22 cellular contexts compared by ENCODE assay signal in genomic region chr1:207034208-207034607, GRCh38. TPM values are rescaled to one million over a fixed set of nuclear protein-coding genes. Genes with fewer than 3 reads are reported as not detected.
DNase-seq lines count a peak whose midpoint lies in the region; ATAC-seq and TF ChIP-seq lines count a peak whose summit lies in the region.
"Had no signal": no experiment of that assay in that cellular context is flagged by ENCODE, and none has a peak within 500 bp of the region (broad histone marks: within the 10 kb centered on the region; RNA-seq: fewer than 3 reads in every experiment).

No MANE protein-coding gene starts in this region.

- no peak overlapping the region for H3K14ac ChIP-seq in H9 (ENCODE audit: insufficient read depth, low read length)

- dilution Hi-C loops in mammary epithelial cell (cut with HindIII; ENCODE audit: low sequenced_read_pairs), result no loop called here

- H3K4me1 Mint-ChIP-seq in progenitor cell of endocrine pancreas (ENCODE audit: low read depth) (peaks cover 39% of the 10 kb centered on the region), H9 (peaks cover 44 to 46% of the 10 kb centered on the region in 2 experiments)
- H3K4me1 Mint-ChIP-seq: stimulated activated effector memory CD8-positive, alpha-beta T cell treated with anti-CD3 and anti-CD28 coated beads, Interleukin-12 subunit alpha, Interleukin-12 subunit beta, amount 100 ng/mL, for 72 hours had no signal

- H3K4me3 Mint-ChIP-seq in progenitor cell of endocrine pancreas (ENCODE audit: low read depth) (no peak overlapping the region), H9 (no peak overlapping the region)
- H3K4me3 Mint-ChIP-seq: activated CD4-positive, alpha-beta memory T cell treated with anti-CD3 and anti-CD28 coated beads for 36 hours; dendritic cell treated with granulocyte-macrophage colony-stimulating factor and Interleukin-4, amounts not matched to agents 40 ng/mL and 50 ng/mL, for 4 days; naive thymus-derived CD4-positive, alpha-beta T cell; stimulated activated effector memory CD8-positive, alpha-beta T cell treated with anti-CD3 and anti-CD28 coated beads, Interleukin-12 subunit alpha, Interleukin-12 subunit beta, amount 100 ng/mL, for 72 hours; T-helper 1 cell treated with Interleukin-12 subunit alpha and Interleukin-12 subunit beta and Interleukin-4 antibody, amounts not matched to agents 30 μg/mL and 1 μg/mL, for 36 hours had no signal

- TF ChIP-seq CTCF in mammary epithelial cell (conservative IDR thresholded peaks at IDR 0.05 in 1 of 2, IDR thresholded peaks at IDR 0.05 in 1 of 2; ENCODE audit: extremely low read depth in 1 of 2, insufficient read depth in 1 of 2, low read depth in 1 of 2, low read length in 2 of 2), result no peak
- TF ChIP-seq CTCF in progenitor cell of endocrine pancreas (IDR thresholded peaks at IDR 0.05; ENCODE audit: unreplicated experiment), result no peak
- TF ChIP-seq CTCF in H9 (conservative IDR thresholded peaks at IDR 0.05), result no peak
- no peak for TF ChIP-seq CTCF in brain microvascular endothelial cell (IDR thresholded peaks at IDR 0.05; ENCODE audit: low read depth, low read length, missing control alignments)

- H3K9me3 ChIP-seq in mammary epithelial cell (replicated peaks; ENCODE audit: insufficient read depth, low read length) (no peaks in the 10 kb centered on the region), H9 (ENCODE audit: control insufficient read depth, low read depth, low read length) (no peaks in the 10 kb centered on the region)
- H3K9me3 ChIP-seq: sigmoid colon, SJCRH30, thoracic aorta had no signal

- H4K20me1 ChIP-seq in mammary epithelial cell (ENCODE audit: insufficient read depth, low read length), result no peaks in the 10 kb centered on the region
- H4K20me1 ChIP-seq in H9 (ENCODE audit: control insufficient read depth, insufficient read depth, insufficient read length), result no peaks in the 10 kb centered on the region

- H4K8ac ChIP-seq in H9 (replicated peaks; ENCODE audit: insufficient read length, low read depth, low read length), result no peak overlapping the region

- no peak overlapping the region for H3K4ac ChIP-seq in H9 (ENCODE audit: low read depth, low read length)

- H2BK120ac ChIP-seq in H9 (ENCODE audit: low read depth, low read length, poor library complexity, severe bottlenecking), result no peak overlapping the region

- in situ Hi-C loops in mammary epithelial cell (cut with MboI; ENCODE audit: low sequenced_read_pairs in 2 of 2), result no loop called here
- in situ Hi-C loops in brain microvascular endothelial cell (cut with HindIII; ENCODE audit: low pct_ligation_motif_present, low sequenced_read_pairs), result no loop called here

- H3K79me1 ChIP-seq in H9 (ENCODE audit: insufficient read depth, low read depth, low read length, poor library complexity, severe bottlenecking), result no peaks in the 10 kb centered on the region

- DNase-seq in DMS53 treated with DMSO at 0.1 percent for 48 hours (lab: John Stamatoyannopoulos, UW; ENCODE audit: unreplicated experiment), result peak; percentile 7
- DNase-seq in NCI-H226, result peak; percentile 35
- DNase-seq in mammary epithelial cell, result no peak
- no peak for DNase-seq in progenitor cell of endocrine pancreas (ENCODE audit: low spot score, unreplicated experiment)
- no peak for DNase-seq in Right ventricle myocardium superior
- no peak for DNase-seq in H9
- no peak for DNase-seq in brain microvascular endothelial cell
- DNase-seq: activated CD4-positive, alpha-beta memory T cell treated with anti-CD3 and anti-CD28 coated beads for 36 hours; activated gamma-delta T cell treated with Interleukin-2 at 50 U/mL for 16 hours; activated T-cell treated with anti-CD3 and anti-CD28 coated beads for 4 hours; foreskin melanocyte; naive thymus-derived CD4-positive, alpha-beta T cell; NCI-H1436 treated with DMSO at 0.1 percent for 48 hours; NCI-H524 treated with DMSO at 0.1 percent for 48 hours; sigmoid colon; SJCRH30 had no signal

- no peaks in the 10 kb centered on the region for H3K23me2 ChIP-seq in H9 (ENCODE audit: insufficient read length, low read depth, low read length, poor library complexity, severe bottlenecking)

- H3K27ac Mint-ChIP-seq in progenitor cell of endocrine pancreas, result peak overlapping the region; percentile 73
- peak overlapping the region in 1 of 3 experiments; percentile 6; a peak in 1 of 7 replicates for H3K27ac Mint-ChIP-seq in H9
- H3K27ac Mint-ChIP-seq: activated CD4-positive, alpha-beta memory T cell treated with anti-CD3 and anti-CD28 coated beads for 36 hours; dendritic cell treated with granulocyte-macrophage colony-stimulating factor and Interleukin-4, amounts not matched to agents 40 ng/mL and 50 ng/mL, for 4 days; naive thymus-derived CD4-positive, alpha-beta T cell; stimulated activated effector memory CD8-positive, alpha-beta T cell treated with anti-CD3 and anti-CD28 coated beads, Interleukin-12 subunit alpha, Interleukin-12 subunit beta, amount 100 ng/mL, for 72 hours; T-helper 1 cell treated with Interleukin-12 subunit alpha and Interleukin-12 subunit beta and Interleukin-4 antibody, amounts not matched to agents 30 μg/mL and 1 μg/mL, for 36 hours had no signal

- no peak overlapping the region for H3K23ac ChIP-seq in H9 (ENCODE audit: insufficient read length, low read depth, low read length)

- no peak overlapping the region for H4K91ac ChIP-seq in H9 (ENCODE audit: insufficient read length, low read depth, low read length)

- H3K36me3 Mint-ChIP-seq in progenitor cell of endocrine pancreas (ENCODE audit: insufficient read depth) (no peaks in the 10 kb centered on the region), H9 (ENCODE audit: insufficient read depth in 1 of 3, low read depth in 3 of 3) (no peaks in the 10 kb centered on the region; a peak in 1 of 7 replicates)
- H3K36me3 Mint-ChIP-seq: activated CD4-positive, alpha-beta memory T cell treated with anti-CD3 and anti-CD28 coated beads for 36 hours; naive thymus-derived CD4-positive, alpha-beta T cell; stimulated activated effector memory CD8-positive, alpha-beta T cell treated with anti-CD3 and anti-CD28 coated beads, Interleukin-12 subunit alpha, Interleukin-12 subunit beta, amount 100 ng/mL, for 72 hours had no signal

- H3K4me1 ChIP-seq in mammary epithelial cell (ENCODE audit: insufficient read depth, low read length) (peaks cover 43% of the 10 kb centered on the region), H9 (ENCODE audit: insufficient read depth, low read length) (peaks cover 20% of the 10 kb centered on the region)
- H3K4me1 ChIP-seq: sigmoid colon, SJCRH30 had no signal

- WGBS in mammary epithelial cell (ENCODE audit: low coverage, missing lambda C conversion rate), result 88% methylated on average over 1 of the region's 1 CpG
- WGBS in H9 (ENCODE audit: extremely low coverage, insufficient read length, low lambda C conversion rate), result no CpG with 5 or more reads among the region's 1 CpG

- no peak overlapping the region for H2BK12ac ChIP-seq in H9 (ENCODE audit: insufficient read length, low read depth, low read length)

- H4K5ac ChIP-seq in H9 (ENCODE audit: insufficient read length, low read depth, low read length), result no peak overlapping the region

- no TSS peak for BruUV-seq in mammary epithelial cell (replicated peaks; lab: Mats Ljungman, UMichigan)

- no peaks in the 10 kb centered on the region for H3K36me3 ChIP-seq in mammary epithelial cell (ENCODE audit: insufficient read depth, low read length)
- H3K36me3 ChIP-seq in brain microvascular endothelial cell (replicated peaks), result no peaks in the 10 kb centered on the region
- H3K36me3 ChIP-seq: sigmoid colon, SJCRH30, thoracic aorta had no signal

- no peak overlapping the region for H2AK5ac ChIP-seq in H9 (ENCODE audit: insufficient read length, low read length)

- H3K4me3 ChIP-seq in mammary epithelial cell (replicated peaks in 1 of 3; ENCODE audit: insufficient read depth in 1 of 3, low read depth in 2 of 3, low read length in 3 of 3) (no peak overlapping the region), brain microvascular endothelial cell (ENCODE audit: low read depth, low read length) (no peak overlapping the region)
- H3K4me3 ChIP-seq: sigmoid colon, SJCRH30, thoracic aorta had no signal

- H2BK20ac ChIP-seq in H9 (ENCODE audit: low read depth, low read length, poor library complexity, severe bottlenecking), result no peak overlapping the region

- H3K27me3 ChIP-seq in mammary epithelial cell (ENCODE audit: insufficient read depth, low read length) (no peaks in the 10 kb centered on the region), H9 (ENCODE audit: insufficient read depth, low read length) (no peaks in the 10 kb centered on the region), brain microvascular endothelial cell (replicated peaks) (no peaks in the 10 kb centered on the region)
- H3K27me3 ChIP-seq: sigmoid colon, SJCRH30 had no signal

- CTCF ChIA-PET in mammary epithelial cell (lab: Charles Lee; ENCODE audit: low non-redundant PET), result no interaction called here

- intact Hi-C loops in mammary epithelial cell (cut with micrococcal nuclease), result no loop called here
- intact Hi-C loops in Right ventricle myocardium superior (cut with DNase I), result no loop called here

- H3K27me3 Mint-ChIP-seq in progenitor cell of endocrine pancreas (no peaks in the 10 kb centered on the region), H9 (ENCODE audit: low read depth) (no peaks in the 10 kb centered on the region)

- no peak for ATAC-seq in Right ventricle myocardium superior (ENCODE audit: poor library complexity)

- H3K9me3 Mint-ChIP-seq in progenitor cell of endocrine pancreas (ENCODE audit: low read depth) (no peaks in the 10 kb centered on the region), H9 (no peaks in the 10 kb centered on the region)
- H3K9me3 Mint-ChIP-seq: activated CD4-positive, alpha-beta memory T cell treated with anti-CD3 and anti-CD28 coated beads for 36 hours; dendritic cell treated with granulocyte-macrophage colony-stimulating factor and Interleukin-4, amounts not matched to agents 40 ng/mL and 50 ng/mL, for 4 days; naive thymus-derived CD4-positive, alpha-beta T cell; stimulated activated effector memory CD8-positive, alpha-beta T cell treated with anti-CD3 and anti-CD28 coated beads, Interleukin-12 subunit alpha, Interleukin-12 subunit beta, amount 100 ng/mL, for 72 hours; T-helper 1 cell treated with Interleukin-12 subunit alpha and Interleukin-12 subunit beta and Interleukin-4 antibody, amounts not matched to agents 30 μg/mL and 1 μg/mL, for 36 hours had no signal

- no peak overlapping the region for H3T11ph ChIP-seq in H9 (ENCODE audit: low read length)

- H2AFZ ChIP-seq in mammary epithelial cell (ENCODE audit: low read depth, low read length) (no peak overlapping the region), H9 (ENCODE audit: low read length) (no peak overlapping the region)

- H3K4me2 ChIP-seq in mammary epithelial cell (ENCODE audit: insufficient read depth, low read depth, low read length), result no peak overlapping the region
- H3K4me2 ChIP-seq in H9 (ENCODE audit: insufficient read depth, insufficient read length, low read length), result no peak overlapping the region

- H3K79me2 ChIP-seq in mammary epithelial cell (ENCODE audit: insufficient read depth, low read length), result peaks cover 33% of the 10 kb centered on the region
- no peaks in the 10 kb centered on the region; the same call in 1 of the 2 replicates for H3K79me2 ChIP-seq in H9 (ENCODE audit: insufficient read depth, low read length)

- H3K56ac ChIP-seq in H9 (ENCODE audit: insufficient read length, low read depth, low read length), result no peak overlapping the region

- no peak overlapping the region for H2BK5ac ChIP-seq in H9 (ENCODE audit: insufficient read length, low read length)

- H2BK15ac ChIP-seq in H9 (ENCODE audit: low read depth, low read length), result no peak overlapping the region

- no peak overlapping the region for H3K18ac ChIP-seq in H9 (ENCODE audit: insufficient read length, low read depth, low read length)

- peak overlapping the region; percentile 79 for H3K27ac ChIP-seq in mammary epithelial cell (ENCODE audit: insufficient read depth, low read depth, low read length)
- no peak overlapping the region for H3K27ac ChIP-seq in H9 (ENCODE audit: insufficient read length, low read depth, low read length)
- no peak overlapping the region for H3K27ac ChIP-seq in brain microvascular endothelial cell
- H3K27ac ChIP-seq: sigmoid colon, SJCRH30, thoracic aorta had no signal

- peak overlapping the region; percentile 17 for H3K9ac ChIP-seq in mammary epithelial cell (ENCODE audit: insufficient read depth, low read length)
- no peak overlapping the region for H3K9ac ChIP-seq in H9 (ENCODE audit: extremely low read depth, insufficient read length, low read length)

RNA-seq across cellular contexts. Expression of gene C1orf116, which starts 1.7 kb away (rescaled TPM):
- total RNA-seq in mammary epithelial cell, result 100 to 1,000 TPM in 1 of 2 donors, 10 to 100 TPM in 1; 94.0 to 129 TPM
- 47.0 TPM for polyA plus RNA-seq in mammary epithelial cell
- 110 TPM for polyA minus RNA-seq in mammary epithelial cell
- 31.3 and 31.9 TPM in 2 replicates for total RNA-seq in progenitor cell of endocrine pancreas
- 0.81 TPM for total RNA-seq in Right ventricle myocardium superior
- 0.48 and 0.55 TPM in 2 replicates for total RNA-seq in H9 (2021)
- total RNA-seq: activated CD4-positive, alpha-beta memory T cell treated with anti-CD3 and anti-CD28 coated beads for 36 hours; osteocyte; SJCRH30 had no signal
- polyA plus RNA-seq: naive thymus-derived CD4-positive, alpha-beta T cell had no signal

RNA-seq across cellular contexts. Expression of gene YOD1, which starts 16.8 kb away (rescaled TPM):
- 10 to 100 TPM in 1 of 2 donors, 1 to 10 TPM in 1; 9.0 to 19.7 TPM for total RNA-seq in mammary epithelial cell
- 2.3 TPM for polyA plus RNA-seq in mammary epithelial cell
- 6.5 TPM for polyA minus RNA-seq in mammary epithelial cell
- 8.7 and 8.8 TPM in 2 replicates for total RNA-seq in progenitor cell of endocrine pancreas
- total RNA-seq in Right ventricle myocardium superior, result 4.0 TPM
- total RNA-seq in H9 (2021), result 8.6 and 9.4 TPM in 2 replicates

RNA-seq across cellular contexts. Expression of gene PFKFB2, which starts 18.9 kb away (rescaled TPM):
- total RNA-seq in mammary epithelial cell (10 to 100 TPM; 34.4 to 38.7 TPM), progenitor cell of endocrine pancreas (9.6 and 10.6 TPM in 2 replicates), Right ventricle myocardium superior (77.9 TPM), H9 (2021) (13.2 and 14.6 TPM in 2 replicates)
- polyA plus RNA-seq in mammary epithelial cell, result 6.5 TPM
- polyA minus RNA-seq in mammary epithelial cell, result 51.3 TPM

RNA-seq across cellular contexts. Expression of gene C4BPB, which starts 54.5 kb away (rescaled TPM):
- not detected for total RNA-seq in mammary epithelial cell
- polyA plus RNA-seq in mammary epithelial cell, result not detected
- not detected for polyA minus RNA-seq in mammary epithelial cell
- total RNA-seq in progenitor cell of endocrine pancreas, result not detected in 2 replicates
- 0.46 TPM for total RNA-seq in Right ventricle myocardium superior
- total RNA-seq in H9 (2021), result not detected in 2 replicates
- total RNA-seq: kidney epithelial cell, osteocyte, SJCRH30 had no signal

Comparison
In these comparisons a context has a peak if more than half of its experiments do, and no peak if none do; other contexts are left out.
1. DNase-seq: peak in DMS53 treated with DMSO at 0.1 percent for 48 hours (single experiment) and NCI-H226 (single experiment); none in mammary epithelial cell (single experiment), progenitor cell of endocrine pancreas (single experiment), Right ventricle myocardium superior (single experiment), H9 (single experiment) and brain microvascular endothelial cell (single experiment).
2. RNA of gene C1orf116, which starts 1.7 kb away (total RNA-seq): 94.0 to 129 TPM in mammary epithelial cell and 31.3 to 31.9 TPM in progenitor cell of endocrine pancreas; 0.81 TPM in Right ventricle myocardium superior (single experiment) and 0.48 to 0.55 TPM in H9; every median in the first group is over 10 times any median in the second.